In the genomic region with DNA sequence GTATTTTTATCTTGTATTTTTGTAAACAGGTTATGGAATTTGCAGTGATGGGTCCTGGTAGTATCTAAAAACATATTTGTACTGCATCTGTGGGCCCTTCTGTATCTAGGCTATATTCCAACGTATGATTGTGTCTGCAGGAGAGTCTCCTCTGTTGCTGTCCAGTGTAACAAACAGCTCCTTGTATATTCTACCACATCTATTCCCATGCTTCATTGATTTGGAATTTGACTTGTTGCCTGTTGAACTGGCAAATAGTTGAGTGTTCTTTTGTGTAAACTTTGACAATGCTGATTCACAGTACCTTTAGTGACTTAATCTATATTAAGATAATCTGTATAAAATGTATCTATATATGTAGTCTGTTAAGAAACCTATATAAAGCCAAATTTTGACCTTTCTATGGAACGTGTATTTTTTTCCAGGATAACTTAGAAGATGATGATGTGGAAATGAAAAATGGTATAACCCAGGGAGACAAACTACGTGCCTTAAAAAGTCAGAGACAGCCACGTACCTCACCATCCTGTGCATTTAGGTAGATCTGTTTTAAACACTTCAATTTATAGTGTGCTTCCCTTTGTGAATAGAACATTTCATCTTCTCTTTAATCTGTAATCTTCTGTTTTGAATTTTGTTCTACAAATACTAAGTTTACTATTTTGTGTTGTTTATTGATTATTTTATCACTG, we compare ENCODE assay signal across 26 cellular contexts. TPM values are rescaled to one million over a fixed set of nuclear protein-coding genes. Genes with fewer than 3 reads are reported as not detected.
DNase-seq lines count a peak whose midpoint lies in the region; ATAC-seq and TF ChIP-seq lines count a peak whose summit lies in the region.
"Had no signal": no experiment of that assay in that cellular context is flagged by ENCODE, and none has a peak within 500 bp of the region (broad histone marks: within the 10 kb centered on the region; RNA-seq: fewer than 3 reads in every experiment).

No MANE protein-coding gene starts in this region.

- H3K9ac ChIP-seq in trophoblast cell (ENCODE audit: low read length), result no peak overlapping the region

- no CpG with 5 or more reads among the region's 4 CpGs for WGBS in trophoblast cell (ENCODE audit: extremely low coverage, insufficient coverage, insufficient read length)

- H2AFZ ChIP-seq in trophoblast cell (ENCODE audit: insufficient read depth, low read length, poor library complexity), result no peak overlapping the region

- H3K27ac Mint-ChIP-seq in HFFc6, result no peak overlapping the region
- H3K27ac Mint-ChIP-seq: activated naive CD8-positive, alpha-beta T cell treated with anti-CD3 and anti-CD28 coated beads, Interleukin-2, amount 50 U/mL, for 24 hours; brain; memory B cell; stimulated activated effector memory CD8-positive, alpha-beta T cell treated with anti-CD3 and anti-CD28 coated beads, Interleukin-12 subunit alpha, Interleukin-12 subunit beta, amount 100 ng/mL, for 72 hours had no signal

- no peak for TF ChIP-seq CTCF in AG04450 (IDR thresholded peaks at IDR 0.05; ENCODE audit: low read depth, low read length)
- TF ChIP-seq CTCF in HFFc6 (IDR thresholded peaks at IDR 0.05), result no peak
- no peak for TF ChIP-seq CTCF in brain microvascular endothelial cell (IDR thresholded peaks at IDR 0.05; ENCODE audit: low read depth, low read length, missing control alignments)

- no peak overlapping the region for H2BK12ac ChIP-seq in trophoblast cell (ENCODE audit: low read length)

- H2BK5ac ChIP-seq in trophoblast cell (ENCODE audit: low read depth, low read length, poor library complexity), result no peak overlapping the region

- H3K4me3 ChIP-seq in AG04450 (ENCODE audit: low read depth, low read length) (no peak overlapping the region), brain microvascular endothelial cell (ENCODE audit: low read depth, low read length) (no peak overlapping the region), trophoblast cell (ENCODE audit: low read depth, low read length) (no peak overlapping the region)
- H3K4me3 ChIP-seq: pancreas, SK-N-MC, uterus had no signal

- H3K4me1 Mint-ChIP-seq in HFFc6 (ENCODE audit: low read depth), result peaks cover 6% of the 10 kb centered on the region
- H3K4me1 Mint-ChIP-seq: activated naive CD8-positive, alpha-beta T cell treated with anti-CD3 and anti-CD28 coated beads, Interleukin-2, amount 50 U/mL, for 24 hours; brain; memory B cell had no signal

- H3K36me3 ChIP-seq in brain microvascular endothelial cell (replicated peaks) (no peaks in the 10 kb centered on the region), trophoblast cell (ENCODE audit: control insufficient read depth in 1 of 2, insufficient read depth in 2 of 2, low read length in 2 of 2) (peaks cover 9 to 16% of the 10 kb centered on the region in 2 experiments)
- H3K36me3 ChIP-seq: uterus had no signal

- no peak overlapping the region for H3K14ac ChIP-seq in trophoblast cell (ENCODE audit: low read length)

- no peaks in the 10 kb centered on the region for H3K27me3 Mint-ChIP-seq in HFFc6 (ENCODE audit: insufficient read depth)
- H3K27me3 Mint-ChIP-seq: activated naive CD8-positive, alpha-beta T cell treated with anti-CD3 and anti-CD28 coated beads, Interleukin-2, amount 50 U/mL, for 24 hours; brain; memory B cell had no signal

- no peaks in the 10 kb centered on the region for H3K27me3 ChIP-seq in AG04450 (ENCODE audit: control insufficient read depth, insufficient read depth, low read length)
- no peaks in the 10 kb centered on the region for H3K27me3 ChIP-seq in brain microvascular endothelial cell (replicated peaks)
- H3K27me3 ChIP-seq in trophoblast cell (ENCODE audit: insufficient read depth, low read length), result no peaks in the 10 kb centered on the region
- H3K27me3 ChIP-seq: BE2C, pancreas, uterus had no signal

- H3K4me2 ChIP-seq in trophoblast cell (ENCODE audit: low read length), result no peak overlapping the region

- no peak overlapping the region for H2BK120ac ChIP-seq in trophoblast cell (ENCODE audit: insufficient read depth, low read length, poor library complexity)

- no peaks in the 10 kb centered on the region for H3K9me3 ChIP-seq in AG04450 (ENCODE audit: control insufficient read depth, insufficient read depth, low read length)
- no peaks in the 10 kb centered on the region for H3K9me3 ChIP-seq in trophoblast cell (ENCODE audit: insufficient read depth, low read depth, low read length)
- H3K9me3 ChIP-seq: BE2C, pancreas, uterus had no signal

- ATAC-seq in GM19467 (IDR thresholded peaks at IDR 0.05; ENCODE audit: unreplicated experiment), result no peak
- ATAC-seq: activated naive CD8-positive, alpha-beta T cell treated with anti-CD3 and anti-CD28 coated beads, Interleukin-2, amount 50 U/mL, for 24 hours; HCT116; left cardiac atrium; pancreas; right cardiac atrium; stimulated activated effector memory CD8-positive, alpha-beta T cell treated with anti-CD3 and anti-CD28 coated beads, Interleukin-12 subunit alpha, Interleukin-12 subunit beta, amount 100 ng/mL, for 72 hours had no signal

- no peak overlapping the region for H3K18ac ChIP-seq in trophoblast cell (ENCODE audit: low read length)

- POLR2A ChIA-PET in AG04450 (lab: Yijun Ruan, JAX), result no interaction called here

- no peak overlapping the region for H3K23ac ChIP-seq in trophoblast cell (ENCODE audit: low read length)

- CTCF ChIA-PET in AG04450 (lab: Charles Lee), result interaction anchor here (1.1 kb wide), 1 partner anchor 374 kb away, joined by 5 read pairs; no protein-coding TSS in a partner anchor

- peaks cover 9% of the 10 kb centered on the region; the same call in 1 of the 2 replicates for H3K36me3 Mint-ChIP-seq in HFFc6 (ENCODE audit: low read depth)

- no peak overlapping the region for H3K4ac ChIP-seq in trophoblast cell (ENCODE audit: low read depth, low read length)

- H3K27ac ChIP-seq in AG04450 (ENCODE audit: low read depth, low read length) (no peak overlapping the region), brain microvascular endothelial cell (no peak overlapping the region), trophoblast cell (ENCODE audit: low read depth, low read length) (no peak overlapping the region)
- H3K27ac ChIP-seq: pancreas, SK-N-MC, uterus had no signal

- H3K4me1 ChIP-seq in trophoblast cell (ENCODE audit: control insufficient read depth in 1 of 2, insufficient read depth in 2 of 2, low read length in 2 of 2), result no peaks in the 10 kb centered on the region
- H3K4me1 ChIP-seq: BE2C, pancreas, uterus had no signal

- H2AK5ac ChIP-seq in trophoblast cell (ENCODE audit: low read length), result no peak overlapping the region

- DNase-seq in AG04450 (ENCODE audit: low read depth, low spot score), result peak; percentile 27
- peak; percentile 7 for DNase-seq in HFFc6
- peak; percentile 27 for DNase-seq in brain microvascular endothelial cell
- DNase-seq in kidney glomerular epithelial cell (lab: John Stamatoyannopoulos, UW), result peak; percentile 32
- DNase-seq in activated CD4-positive, alpha-beta T cell treated with anti-CD3 and anti-CD28 coated beads for 4 hours, result no peak
- DNase-seq in HuH-7.5 (ENCODE audit: low spot score), result no peak
- DNase-seq in trophoblast cell, result no peak
- DNase-seq: activated gamma-delta T cell treated with Interleukin-2 at 50 U/mL for 16 hours; activated naive CD8-positive, alpha-beta T cell treated with anti-CD3 and anti-CD28 coated beads, Interleukin-2, amount 50 U/mL, for 24 hours; activated T-cell treated with anti-CD3 and anti-CD28 coated beads, Interleukin-2, amount 50 U/mL, for 1 hour; BE2C; Karpas-422; left cardiac atrium; NCI-H1436; NCI-H774; pancreas; right cardiac atrium; stimulated activated CD4-positive, alpha-beta T cell treated with anti-CD3 and anti-CD28 coated beads, Interleukin-4, amount 100 ng/mL, for 24 hours; T-helper 2 cell; uterus had no signal

- H3K9me3 Mint-ChIP-seq in HFFc6, result no peaks in the 10 kb centered on the region
- H3K9me3 Mint-ChIP-seq: activated naive CD8-positive, alpha-beta T cell treated with anti-CD3 and anti-CD28 coated beads, Interleukin-2, amount 50 U/mL, for 24 hours; memory B cell; stimulated activated effector memory CD8-positive, alpha-beta T cell treated with anti-CD3 and anti-CD28 coated beads, Interleukin-12 subunit alpha, Interleukin-12 subunit beta, amount 100 ng/mL, for 72 hours had no signal

- H3K4me3 Mint-ChIP-seq in HFFc6, result no peak overlapping the region
- H3K4me3 Mint-ChIP-seq: activated naive CD8-positive, alpha-beta T cell treated with anti-CD3 and anti-CD28 coated beads, Interleukin-2, amount 50 U/mL, for 24 hours; brain; memory B cell; stimulated activated effector memory CD8-positive, alpha-beta T cell treated with anti-CD3 and anti-CD28 coated beads, Interleukin-12 subunit alpha, Interleukin-12 subunit beta, amount 100 ng/mL, for 72 hours had no signal

- H3K79me1 ChIP-seq in trophoblast cell (ENCODE audit: low read length), result no peaks in the 10 kb centered on the region

- H4K91ac ChIP-seq in trophoblast cell (ENCODE audit: low read depth, low read length), result no peak overlapping the region

- in situ Hi-C loops in brain microvascular endothelial cell (cut with HindIII; ENCODE audit: low pct_ligation_motif_present, low sequenced_read_pairs), result no loop called here

- H4K8ac ChIP-seq in trophoblast cell (ENCODE audit: low read depth, low read length), result no peak overlapping the region

- H3K79me2 ChIP-seq in trophoblast cell (ENCODE audit: control insufficient read depth, insufficient read depth, low read length, poor library complexity), result no peaks in the 10 kb centered on the region

- no peak overlapping the region for H4K12ac ChIP-seq in trophoblast cell (ENCODE audit: low read depth, low read length)

RNA-seq across cellular contexts. Expression of a gene that starts 43.4 kb away (rescaled TPM):
- not detected in 2 replicates for polyA plus RNA-seq in AG04450 (2011; rRNA removed)
- not detected in 2 replicates for polyA minus RNA-seq in AG04450 (2011; rRNA and poly(A)+ RNA removed)
- total RNA-seq in HFFc6 (2021; fragmentation: NEBNext Ultra II Directional; extraction: Animal tissue kit (Norgen Biotek cat#: 25700)), result not detected
- 0.03 TPM in 2 replicates for polyA plus RNA-seq in trophoblast cell (2013)
- polyA plus RNA-seq: pancreas had no signal

Comparison
In these comparisons a context has a peak if more than half of its experiments do, and no peak if none do; other contexts are left out.
1. DNase-seq: peak in AG04450 (single experiment), HFFc6 (single experiment), brain microvascular endothelial cell (single experiment) and kidney glomerular epithelial cell (single experiment); none in activated CD4-positive, alpha-beta T cell treated with anti-CD3 and anti-CD28 coated beads for 4 hours (0 of 2), HuH-7.5 (single experiment) and trophoblast cell (0 of 2).